Comparison of ENCODE assay signal across 8 cellular contexts in genomic region chr1:26284597-26285351, GRCh38. TPM values are rescaled to one million over a fixed set of nuclear protein-coding genes. Genes with fewer than 3 reads are reported as not detected.
A peak's percentile ranks its signal among the peaks of the same experiment; 100 is the strongest.
DNase-seq lines count a peak whose midpoint lies in the region; TF ChIP-seq lines count a peak whose summit lies in the region.

No MANE protein-coding gene starts in this region.

- no peaks in the 10 kb centered on the region for H3K9me3 Mint-ChIP-seq in chondrocyte (ENCODE audit: low read depth)

- DNase-seq in NCI-H524 (lab: John Stamatoyannopoulos, UW) (peak; percentile 12 to 50), NCI-H524 treated with DMSO at 0.1 percent for 48 hours (lab: John Stamatoyannopoulos, UW) (no peak), NB4 (ENCODE audit: low read depth) (peak; percentile 99), chondrocyte (ENCODE audit: low spot score) (no peak), lung microvascular endothelial cell (ENCODE audit: low read depth in 2 of 2) (peak; percentile 71 to 91), NCI-H2081 treated with DMSO at 0.1 percent for 48 hours (lab: John Stamatoyannopoulos, UW) (no peak)
- DNase-seq in activated CD4-positive, alpha-beta T cell treated with anti-CD3 and anti-CD28 coated beads for 24 hours (ENCODE audit: low read depth in 2 of 2) = peak; percentile 94 to 95
- peak; percentile 90 for DNase-seq in stimulated activated CD8-positive, alpha-beta memory T cell treated with anti-CD3 and anti-CD28 coated beads, Interleukin-12 subunit alpha, Interleukin-12 subunit beta, amount 100 ng/mL, for 24 hours (ENCODE audit: extremely low read depth)

- TF ChIP-seq CTCF in NB4 (IDR thresholded peaks at IDR 0.05; ENCODE audit: low read depth, low read length) (peak; percentile 67), chondrocyte (IDR thresholded peaks at IDR 0.05) (peak; percentile 82)

- no peak for TF ChIP-seq POLR2A in NB4 (IDR thresholded peaks at IDR 0.05; ENCODE audit: extremely low read depth, insufficient read length)

- peak overlapping the region; percentile 97 for H3K27ac Mint-ChIP-seq in chondrocyte (ENCODE audit: unreplicated experiment)

- H3K4me3 ChIP-seq in NB4 (ENCODE audit: low read depth, low read length) = peak overlapping the region; percentile 16

- peaks cover 5% of the 10 kb centered on the region for H3K36me3 Mint-ChIP-seq in chondrocyte (ENCODE audit: low read depth)

- H3K4me1 Mint-ChIP-seq in chondrocyte (ENCODE audit: low read depth) = peaks cover 56% of the 10 kb centered on the region

- no peak overlapping the region for H3K4me3 Mint-ChIP-seq in chondrocyte (ENCODE audit: unreplicated experiment)

- no peaks in the 10 kb centered on the region for H3K27me3 Mint-ChIP-seq in chondrocyte (ENCODE audit: low read depth)

RNA-seq across cellular contexts. Expression of gene SH3BGRL3, which starts 4.9 kb away (rescaled TPM):
- total RNA-seq in chondrocyte (156 to 175 TPM (median 162 TPM) in 3 replicates), lung microvascular endothelial cell (16.5 and 17.4 TPM in 2 replicates)

RNA-seq across cellular contexts. Expression of gene UBXN11, which starts 21.7 kb away (rescaled TPM):
- 8.7 to 20.4 TPM (median 8.7 TPM) in 3 replicates for total RNA-seq in chondrocyte
- total RNA-seq in lung microvascular endothelial cell = 0.87 and 1.2 TPM in 2 replicates

RNA-seq across cellular contexts. Expression of gene CD52, which starts 33.0 kb away (rescaled TPM):
- total RNA-seq in chondrocyte (not detected in 3 replicates), lung microvascular endothelial cell (not detected in 2 replicates)

RNA-seq across cellular contexts. Expression of gene CEP85, which starts 50.8 kb away (rescaled TPM):
- total RNA-seq in chondrocyte (13.1 to 18.2 TPM (median 13.7 TPM) in 3 replicates), lung microvascular endothelial cell (4.2 and 4.8 TPM in 2 replicates)

Comparison
In these comparisons a context has a peak if more than half of its experiments do, and no peak if none do; other contexts are left out.
1. DNase-seq: peak in NCI-H524 (2 of 2), NB4 (single experiment), activated CD4-positive, alpha-beta T cell treated with anti-CD3 and anti-CD28 coated beads for 24 hours (2 of 2), lung microvascular endothelial cell (2 of 2) and stimulated activated CD8-positive, alpha-beta memory T cell treated with anti-CD3 and anti-CD28 coated beads, Interleukin-12 subunit alpha, Interleukin-12 subunit beta, amount 100 ng/mL, for 24 hours (single experiment); none in NCI-H524 treated with DMSO at 0.1 percent for 48 hours (single experiment), chondrocyte (single experiment) and NCI-H2081 treated with DMSO at 0.1 percent for 48 hours (single experiment).